Comparison of ENCODE assay signal across 8 cellular contexts in genomic region chr1:45802343-45803298, GRCh38. TPM values are rescaled to one million over a fixed set of nuclear protein-coding genes. Genes with fewer than 3 reads are reported as not detected.
DNase-seq lines count a peak whose midpoint lies in the region; ATAC-seq and TF ChIP-seq lines count a peak whose summit lies in the region.

No MANE protein-coding gene starts in this region.

- CTCF ChIA-PET in activated CD8-positive, alpha-beta T cell treated with anti-CD3 and anti-CD28 coated beads, Interleukin-2, amount 10 ng/mL, durations not matched to agents 7 days and 5 days (lab: Charles Lee) = no interaction called here

- no peak for TF ChIP-seq POLR2A in GM18505 (IDR thresholded peaks at IDR 0.05; ENCODE audit: borderline replicate concordance, extremely low read depth, insufficient read depth, insufficient read length)

- no peaks in the 10 kb centered on the region for H3K9me3 Mint-ChIP-seq in activated CD8-positive, alpha-beta T cell treated with anti-CD3 and anti-CD28 coated beads, Interleukin-2, amount 10 ng/mL, durations not matched to agents 7 days and 5 days (ENCODE audit: insufficient read depth)
- H3K9me3 Mint-ChIP-seq in naive thymus-derived CD8-positive, alpha-beta T cell = no peaks in the 10 kb centered on the region

- H3K4me3 Mint-ChIP-seq in activated CD8-positive, alpha-beta T cell treated with anti-CD3 and anti-CD28 coated beads, Interleukin-2, amount 10 ng/mL, durations not matched to agents 7 days and 5 days = peak overlapping the region; percentile 78
- H3K4me3 Mint-ChIP-seq in naive thymus-derived CD8-positive, alpha-beta T cell = peak overlapping the region; percentile 80 to 93 (median 90)

- no peak for TF ChIP-seq CTCF in fibroblast of villous mesenchyme (IDR thresholded peaks at IDR 0.05; ENCODE audit: insufficient read depth, low read depth, low read length)

- H3K27ac Mint-ChIP-seq in activated CD8-positive, alpha-beta T cell treated with anti-CD3 and anti-CD28 coated beads, Interleukin-2, amount 10 ng/mL, durations not matched to agents 7 days and 5 days = peak overlapping the region; percentile 85
- peak overlapping the region in 9 of 10 donors; percentile 12 to 81 (median 60) for H3K27ac Mint-ChIP-seq in naive thymus-derived CD8-positive, alpha-beta T cell

- H3K4me1 Mint-ChIP-seq in activated CD8-positive, alpha-beta T cell treated with anti-CD3 and anti-CD28 coated beads, Interleukin-2, amount 10 ng/mL, durations not matched to agents 7 days and 5 days (ENCODE audit: low read depth) = peaks cover 33% of the 10 kb centered on the region
- H3K4me1 Mint-ChIP-seq in naive thymus-derived CD8-positive, alpha-beta T cell = peaks cover 10 to 22% (median 19%) of the 10 kb centered on the region in 4 donors

- H3K36me3 Mint-ChIP-seq in activated CD8-positive, alpha-beta T cell treated with anti-CD3 and anti-CD28 coated beads, Interleukin-2, amount 10 ng/mL, durations not matched to agents 7 days and 5 days (ENCODE audit: low read depth) = peaks cover 21% of the 10 kb centered on the region
- no peaks in the 10 kb centered on the region for H3K36me3 Mint-ChIP-seq in naive thymus-derived CD8-positive, alpha-beta T cell

- no peaks in the 10 kb centered on the region for H3K9me3 ChIP-seq in HAP-1

- H3K36me3 ChIP-seq in HAP-1 (replicated peaks) = peaks cover 16% of the 10 kb centered on the region

- POLR2A ChIA-PET in activated CD8-positive, alpha-beta T cell treated with anti-CD3 and anti-CD28 coated beads, Interleukin-2, amount 10 ng/mL, durations not matched to agents 7 days and 5 days (lab: Charles Lee) = interaction anchor here (2.5 kb wide), 1 partner anchor 116 kb away, joined by 12 read pairs; the partner anchor contains the start of gene GPBP1L1
- POLR2A ChIA-PET in naive thymus-derived CD8-positive, alpha-beta T cell (lab: Charles Lee) = no interaction called here

- in situ Hi-C loops in HAP-1 (cut with MboI; ENCODE audit: low sequenced_read_pairs) = no loop called here

- H3K4me3 ChIP-seq in HAP-1 (peak overlapping the region; percentile 67), fibroblast of villous mesenchyme (ENCODE audit: low read depth, low read length) (peak overlapping the region; percentile 71)

- DNase-seq in DMS 273 treated with DMSO at 0.1 percent for 48 hours (lab: John Stamatoyannopoulos, UW) (peak; percentile 93), HAP-1 (ENCODE audit: low spot score in 2 of 2) (peak; percentile 34 to 53), NCI-H345 treated with DMSO at 0.1 percent for 48 hours (lab: John Stamatoyannopoulos, UW; ENCODE audit: unreplicated experiment) (peak; percentile 39), fibroblast of villous mesenchyme (ENCODE audit: low read depth) (peak; percentile 99)
- DNase-seq in activated CD8-positive, alpha-beta T cell treated with anti-CD3 and anti-CD28 coated beads, Interleukin-2, amount 10 ng/mL, durations not matched to agents 7 days and 5 days = peak; percentile 42
- DNase-seq in naive thymus-derived CD8-positive, alpha-beta T cell = no peak

- peak; percentile 29 for ATAC-seq in activated CD8-positive, alpha-beta T cell treated with anti-CD3 and anti-CD28 coated beads, Interleukin-2, amount 10 ng/mL, durations not matched to agents 7 days and 5 days
- no peak for ATAC-seq in naive thymus-derived CD8-positive, alpha-beta T cell
- ATAC-seq in GM18505 (IDR thresholded peaks at IDR 0.05; ENCODE audit: unreplicated experiment) (no peak), HG03457 (IDR thresholded peaks at IDR 0.05; ENCODE audit: unreplicated experiment) (no peak)

- peaks cover 24% of the 10 kb centered on the region for H3K4me1 ChIP-seq in HAP-1

- no peaks in the 10 kb centered on the region for H3K27me3 ChIP-seq in HAP-1 (ENCODE audit: low read depth)

- H3K27me3 Mint-ChIP-seq in activated CD8-positive, alpha-beta T cell treated with anti-CD3 and anti-CD28 coated beads, Interleukin-2, amount 10 ng/mL, durations not matched to agents 7 days and 5 days (ENCODE audit: low read depth) = no peaks in the 10 kb centered on the region
- peaks cover 0 to 5% (median 3%) of the 10 kb centered on the region in 5 donors for H3K27me3 Mint-ChIP-seq in naive thymus-derived CD8-positive, alpha-beta T cell

RNA-seq across cellular contexts. Expression of gene MAST2, which starts 0.8 kb away (rescaled TPM):
- 10 to 100 TPM; 25.7 to 27.9 TPM for total RNA-seq in activated CD8-positive, alpha-beta T cell treated with anti-CD3 and anti-CD28 coated beads, Interleukin-2, amount 10 ng/mL, durations not matched to agents 7 days and 5 days
- total RNA-seq in fibroblast of villous mesenchyme = 34.5 and 39.0 TPM in 2 replicates
- 1 to 10 TPM; 8.4 to 8.9 TPM for total RNA-seq in naive thymus-derived CD8-positive, alpha-beta T cell
- polyA plus RNA-seq in naive thymus-derived CD8-positive, alpha-beta T cell = 1 to 10 TPM in 2 of 3 donors, under 1 TPM in 1; 0.48 to 1.7 (median 1.4) TPM

RNA-seq across cellular contexts. Expression of gene IPP, which starts 52.2 kb away (rescaled TPM):
- 10 to 100 TPM in 1 of 2 experiments, 1 to 10 TPM in 1; 9.2 to 10.4 TPM for total RNA-seq in activated CD8-positive, alpha-beta T cell treated with anti-CD3 and anti-CD28 coated beads, Interleukin-2, amount 10 ng/mL, durations not matched to agents 7 days and 5 days
- 9.0 and 14.7 TPM in 2 replicates for total RNA-seq in fibroblast of villous mesenchyme
- total RNA-seq in naive thymus-derived CD8-positive, alpha-beta T cell = 10 to 100 TPM; 14.2 to 15.6 TPM
- polyA plus RNA-seq in naive thymus-derived CD8-positive, alpha-beta T cell = 10 to 100 TPM in 2 of 3 donors, 1 to 10 TPM in 1; 8.7 to 17.4 (median 12.8) TPM

Comparison
In these comparisons a context has a peak if more than half of its experiments do, and no peak if none do; other contexts are left out.
1. DNase-seq: peak in DMS 273 treated with DMSO at 0.1 percent for 48 hours (single experiment), HAP-1 (2 of 2), NCI-H345 treated with DMSO at 0.1 percent for 48 hours (single experiment), activated CD8-positive, alpha-beta T cell treated with anti-CD3 and anti-CD28 coated beads, Interleukin-2, amount 10 ng/mL, durations not matched to agents 7 days and 5 days (single experiment) and fibroblast of villous mesenchyme (single experiment); none in naive thymus-derived CD8-positive, alpha-beta T cell (0 of 10).